Comparison of ENCODE assay signal across 10 cellular contexts in the genomic region with DNA sequence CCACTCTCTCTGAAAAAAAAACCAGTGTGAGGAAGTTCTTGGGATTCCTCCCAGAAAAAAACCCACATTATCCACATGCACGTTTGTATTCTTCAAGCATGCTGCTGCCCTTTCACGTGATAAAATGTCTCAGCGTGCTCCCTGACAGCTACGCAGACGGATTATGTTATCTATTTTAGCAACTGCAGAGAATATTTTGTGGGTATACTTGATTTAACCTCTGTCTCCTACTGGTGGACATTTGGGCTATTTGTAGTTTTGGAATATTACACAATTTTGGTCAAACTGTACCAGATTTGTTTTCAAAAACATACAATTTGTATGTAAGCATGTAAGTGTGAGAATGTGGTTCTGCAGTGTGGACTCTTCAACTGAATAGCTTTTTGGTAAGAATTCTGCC. TPM values are rescaled to one million over a fixed set of nuclear protein-coding genes. Genes with fewer than 3 reads are reported as not detected.
DNase-seq lines count a peak whose midpoint lies in the region; ATAC-seq and TF ChIP-seq lines count a peak whose summit lies in the region.
"Had no signal": no experiment of that assay in that cellular context is flagged by ENCODE, and none has a peak within 500 bp of the region (broad histone marks: within the 10 kb centered on the region; RNA-seq: fewer than 3 reads in every experiment).

No MANE protein-coding gene starts in this region.

- H3K4me3 Mint-ChIP-seq in activated T-cell treated with anti-CD3 and anti-CD28 coated beads, Interleukin-2, amount 50 U/mL, for 24 hours, result peak overlapping the region; percentile 67
- peak overlapping the region; percentile 58 for H3K4me3 Mint-ChIP-seq in activated naive CD8-positive, alpha-beta T cell treated with anti-CD3 and anti-CD28 coated beads, Interleukin-2, amount 50 U/mL, for 24 hours

- H3K9me3 ChIP-seq in left lung (no peaks in the 10 kb centered on the region), stomach smooth muscle (ENCODE audit: control insufficient read depth in 2 of 2, low read length in 2 of 2) (no peaks in the 10 kb centered on the region)

- H3K27me3 Mint-ChIP-seq in activated T-cell treated with anti-CD3 and anti-CD28 coated beads, Interleukin-2, amount 50 U/mL, for 24 hours, result no peaks in the 10 kb centered on the region
- no peaks in the 10 kb centered on the region for H3K27me3 Mint-ChIP-seq in activated naive CD8-positive, alpha-beta T cell treated with anti-CD3 and anti-CD28 coated beads, Interleukin-2, amount 50 U/mL, for 24 hours

- no peak for DNase-seq in activated T-cell treated with anti-CD3 and anti-CD28 coated beads, Interleukin-2, amount 50 U/mL, for 24 hours
- DNase-seq in activated T-cell treated with anti-CD3 and anti-CD28 coated beads, Interleukin-2, amount 50 U/mL, for 1 hour, result no peak
- DNase-seq in activated naive CD8-positive, alpha-beta T cell treated with anti-CD3 and anti-CD28 coated beads, Interleukin-2, amount 50 U/mL, for 24 hours, result no peak
- DNase-seq in left lung (no peak), G401 (ENCODE audit: low spot score) (no peak), 8988T (no peak)
- DNase-seq: NCI-H82; stimulated activated CD4-positive, alpha-beta T cell treated with anti-CD3 and anti-CD28 coated beads, Interleukin-12 subunit alpha, Interleukin-12 subunit beta, amount 100 ng/mL, for 4 hours had no signal

- intact Hi-C loops in left lung (cut with DNase I), result no loop called here

- peak overlapping the region in 1 of 2 donors; percentile 6 for H3K9ac ChIP-seq in stomach smooth muscle (ENCODE audit: low read length in 2 of 2)

- H3K27me3 ChIP-seq in left lung, result no peaks in the 10 kb centered on the region
- no peaks in the 10 kb centered on the region for H3K27me3 ChIP-seq in stomach smooth muscle (ENCODE audit: control insufficient read depth in 1 of 2, insufficient read depth in 2 of 2, low read length in 2 of 2)

- H3K4me1 ChIP-seq in left lung (peaks cover 71 to 99% of the 10 kb centered on the region in 2 donors), stomach smooth muscle (ENCODE audit: control insufficient read depth, insufficient read depth, low read length) (peaks cover 78% of the 10 kb centered on the region)

- in situ Hi-C loops in G401 (cut with HindIII; ENCODE audit: low sequenced_read_pairs), result no loop called here

- peaks cover 43% of the 10 kb centered on the region for H3K36me3 Mint-ChIP-seq in activated T-cell treated with anti-CD3 and anti-CD28 coated beads, Interleukin-2, amount 50 U/mL, for 24 hours (ENCODE audit: low read depth)
- H3K36me3 Mint-ChIP-seq in activated naive CD8-positive, alpha-beta T cell treated with anti-CD3 and anti-CD28 coated beads, Interleukin-2, amount 50 U/mL, for 24 hours (ENCODE audit: low read depth), result peaks cover 5% of the 10 kb centered on the region

- H3K4me1 Mint-ChIP-seq in activated T-cell treated with anti-CD3 and anti-CD28 coated beads, Interleukin-2, amount 50 U/mL, for 24 hours (ENCODE audit: low read depth), result peaks cover 90% of the 10 kb centered on the region
- peaks cover 93% of the 10 kb centered on the region for H3K4me1 Mint-ChIP-seq in activated naive CD8-positive, alpha-beta T cell treated with anti-CD3 and anti-CD28 coated beads, Interleukin-2, amount 50 U/mL, for 24 hours

- TF ChIP-seq CTCF in left lung (IDR thresholded peaks at IDR 0.05), result no peak

- H3K27ac ChIP-seq in left lung (peak overlapping the region; percentile 56 to 65), stomach smooth muscle (ENCODE audit: low read length) (peak overlapping the region; percentile 71)

- H3K4me3 ChIP-seq in left lung (no peak overlapping the region), stomach smooth muscle (ENCODE audit: low read length in 2 of 2) (peak overlapping the region in 1 of 2 donors; percentile 14)

- H3K27ac Mint-ChIP-seq in activated T-cell treated with anti-CD3 and anti-CD28 coated beads, Interleukin-2, amount 50 U/mL, for 24 hours, result peak overlapping the region; percentile 86
- H3K27ac Mint-ChIP-seq in activated naive CD8-positive, alpha-beta T cell treated with anti-CD3 and anti-CD28 coated beads, Interleukin-2, amount 50 U/mL, for 24 hours, result peak overlapping the region; percentile 58

- no peaks in the 10 kb centered on the region for H3K9me3 Mint-ChIP-seq in activated T-cell treated with anti-CD3 and anti-CD28 coated beads, Interleukin-2, amount 50 U/mL, for 24 hours
- H3K9me3 Mint-ChIP-seq in activated naive CD8-positive, alpha-beta T cell treated with anti-CD3 and anti-CD28 coated beads, Interleukin-2, amount 50 U/mL, for 24 hours, result no peaks in the 10 kb centered on the region

- H3K36me3 ChIP-seq in left lung, result no peaks in the 10 kb centered on the region
- H3K36me3 ChIP-seq in stomach smooth muscle (ENCODE audit: control insufficient read depth in 2 of 2, insufficient read depth in 2 of 2, low read length in 2 of 2), result no peaks in the 10 kb centered on the region

- no peak for ATAC-seq in activated naive CD8-positive, alpha-beta T cell treated with anti-CD3 and anti-CD28 coated beads, Interleukin-2, amount 50 U/mL, for 24 hours
- ATAC-seq in left lung (no peak), HG03175 (IDR thresholded peaks at IDR 0.05; ENCODE audit: unreplicated experiment) (no peak)

RNA-seq across cellular contexts. Expression of a gene that starts 10.7 kb away (rescaled TPM):
- total RNA-seq in left lung, result 100 to 1,000 TPM; 165 to 176 TPM
- total RNA-seq in G401 (2014; rRNA removed; shearing (Covaris generic)), result 48.4 and 51.2 TPM in 2 replicates
